In the genomic region with DNA sequence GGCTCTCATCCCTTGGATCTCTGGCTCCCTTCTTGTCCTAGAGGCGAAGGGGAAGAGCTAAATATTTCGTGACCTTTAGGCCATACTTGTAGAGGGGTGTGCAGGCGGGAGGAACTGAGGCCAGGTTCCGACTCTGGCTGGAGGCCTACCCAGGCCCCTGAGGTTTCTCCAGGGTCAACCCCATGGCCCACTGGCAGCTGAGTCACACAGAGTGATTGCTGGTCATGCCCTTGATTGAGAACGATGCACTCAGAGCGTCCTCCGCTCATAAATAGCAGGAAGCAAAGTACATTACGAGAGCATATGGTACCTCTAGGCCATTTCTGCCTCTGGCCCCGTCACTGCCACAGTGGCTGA, we compare ENCODE assay signal across 15 cellular contexts. TPM values are rescaled to one million over a fixed set of nuclear protein-coding genes. Genes with fewer than 3 reads are reported as not detected.
DNase-seq lines count a peak whose midpoint lies in the region; ATAC-seq and TF ChIP-seq lines count a peak whose summit lies in the region.
"Had no signal": no experiment of that assay in that cellular context is flagged by ENCODE, and none has a peak within 500 bp of the region (broad histone marks: within the 10 kb centered on the region; RNA-seq: fewer than 3 reads in every experiment).

No MANE protein-coding gene starts in this region.

- ATAC-seq in Right ventricle myocardium superior (ENCODE audit: poor library complexity) (no peak), HG02623 (IDR thresholded peaks at IDR 0.05; ENCODE audit: unreplicated experiment) (no peak), HG02885 (IDR thresholded peaks at IDR 0.05; ENCODE audit: poor library complexity, unreplicated experiment) (no peak)
- ATAC-seq in activated CD8-positive, alpha-beta T cell treated with anti-CD3 and anti-CD28 coated beads for 36 hours = no peak

- no peak overlapping the region for H3K27ac Mint-ChIP-seq in glutamatergic neuron (ENCODE audit: unreplicated experiment)
- H3K27ac Mint-ChIP-seq in activated CD8-positive, alpha-beta T cell treated with anti-CD3 and anti-CD28 coated beads for 36 hours = no peak overlapping the region
- H3K27ac Mint-ChIP-seq: B cell had no signal

- H3K4me3 ChIP-seq in right atrium auricular region = no peak overlapping the region
- H3K4me3 ChIP-seq: HAP-1 had no signal

- no peaks in the 10 kb centered on the region for H3K27me3 Mint-ChIP-seq in glutamatergic neuron (ENCODE audit: unreplicated experiment)
- no peaks in the 10 kb centered on the region for H3K27me3 Mint-ChIP-seq in activated CD8-positive, alpha-beta T cell treated with anti-CD3 and anti-CD28 coated beads for 36 hours
- H3K27me3 Mint-ChIP-seq: B cell had no signal

- H3K4me3 Mint-ChIP-seq in glutamatergic neuron (ENCODE audit: unreplicated experiment) = no peak overlapping the region
- no peak overlapping the region for H3K4me3 Mint-ChIP-seq in activated CD8-positive, alpha-beta T cell treated with anti-CD3 and anti-CD28 coated beads for 36 hours
- H3K4me3 Mint-ChIP-seq: B cell; CD4-positive, alpha-beta memory T cell had no signal

- H3K4me1 ChIP-seq in right atrium auricular region = no peaks in the 10 kb centered on the region
- H3K4me1 ChIP-seq: HAP-1 had no signal

- peaks cover 5% of the 10 kb centered on the region for H3K36me3 Mint-ChIP-seq in glutamatergic neuron (ENCODE audit: unreplicated experiment)
- H3K36me3 Mint-ChIP-seq in activated CD8-positive, alpha-beta T cell treated with anti-CD3 and anti-CD28 coated beads for 36 hours (ENCODE audit: low read depth) = no peaks in the 10 kb centered on the region
- H3K36me3 Mint-ChIP-seq: CD4-positive, alpha-beta memory T cell had no signal

- H3K4me1 Mint-ChIP-seq in glutamatergic neuron (ENCODE audit: low read depth, unreplicated experiment) = peaks cover 2% of the 10 kb centered on the region
- H3K4me1 Mint-ChIP-seq in activated CD8-positive, alpha-beta T cell treated with anti-CD3 and anti-CD28 coated beads for 36 hours (ENCODE audit: low read depth) = no peaks in the 10 kb centered on the region
- H3K4me1 Mint-ChIP-seq: B cell; CD4-positive, alpha-beta memory T cell had no signal

- H3K27ac ChIP-seq in right atrium auricular region = no peak overlapping the region

- H3K27me3 ChIP-seq in right atrium auricular region = no peaks in the 10 kb centered on the region

- POLR2A ChIA-PET in activated CD8-positive, alpha-beta T cell treated with anti-CD3 and anti-CD28 coated beads for 36 hours (lab: Charles Lee) = no interaction called here

- no peaks in the 10 kb centered on the region for H3K9me3 ChIP-seq in right atrium auricular region

- DNase-seq in Right ventricle myocardium superior = peak; percentile 20
- no peak for DNase-seq in right atrium auricular region (ENCODE audit: low spot score)
- peak; percentile 4 for DNase-seq in glutamatergic neuron
- DNase-seq in posterior vena cava (ENCODE audit: low spot score) = peak; percentile 26
- no peak for DNase-seq in activated CD8-positive, alpha-beta T cell treated with anti-CD3 and anti-CD28 coated beads for 36 hours
- DNase-seq: C1 segment of cervical spinal cord; CD4-positive, alpha-beta memory T cell; DND-41; GDM1; GOT3 had no signal

- H3K36me3 ChIP-seq in right atrium auricular region = no peaks in the 10 kb centered on the region
- H3K36me3 ChIP-seq: HAP-1 had no signal

- TF ChIP-seq CTCF in right atrium auricular region (IDR thresholded peaks at IDR 0.05) (no peak), glutamatergic neuron (IDR thresholded peaks at IDR 0.05; ENCODE audit: partially characterized antibody, unreplicated experiment) (no peak)
- no peak for TF ChIP-seq CTCF in activated CD8-positive, alpha-beta T cell treated with anti-CD3 and anti-CD28 coated beads for 36 hours (IDR thresholded peaks at IDR 0.05)

- peaks cover 2% of the 10 kb centered on the region for H3K9me3 Mint-ChIP-seq in glutamatergic neuron (ENCODE audit: unreplicated experiment)
- no peaks in the 10 kb centered on the region for H3K9me3 Mint-ChIP-seq in activated CD8-positive, alpha-beta T cell treated with anti-CD3 and anti-CD28 coated beads for 36 hours
- H3K9me3 Mint-ChIP-seq: CD4-positive, alpha-beta memory T cell had no signal

- CTCF ChIA-PET in activated CD8-positive, alpha-beta T cell treated with anti-CD3 and anti-CD28 coated beads for 36 hours (lab: Charles Lee) = no interaction called here

- intact Hi-C loops in Right ventricle myocardium superior (cut with DNase I) = no loop called here
- intact Hi-C loops in posterior vena cava (cut with DNase I) = no loop called here
- intact Hi-C loops in activated CD8-positive, alpha-beta T cell treated with anti-CD3 and anti-CD28 coated beads for 36 hours (cut with micrococcal nuclease) = no loop called here

RNA-seq across cellular contexts. Expression of gene FCN1, which starts 32.7 kb away (rescaled TPM):
- total RNA-seq in Right ventricle myocardium superior (4.0 TPM), right atrium auricular region (1 to 10 TPM in 1 of 2 donors, under 1 TPM in 1; 0.63 to 2.1 TPM), glutamatergic neuron (ENCODE audit: unreplicated experiment) (not detected), posterior vena cava (10 to 100 TPM in 1 of 2 donors, 1 to 10 TPM in 1; 7.1 to 16.5 TPM)
- total RNA-seq in activated CD8-positive, alpha-beta T cell treated with anti-CD3 and anti-CD28 coated beads for 36 hours = not detected
- total RNA-seq: A172 had no signal

Comparison
In these comparisons a context has a peak if more than half of its experiments do, and no peak if none do; other contexts are left out.
1. DNase-seq: peak in Right ventricle myocardium superior (single experiment), glutamatergic neuron (single experiment) and posterior vena cava (single experiment); none in right atrium auricular region (single experiment) and activated CD8-positive, alpha-beta T cell treated with anti-CD3 and anti-CD28 coated beads for 36 hours (single experiment).